Comparison of ENCODE assay signal across 17 cellular contexts in the genomic region with DNA sequence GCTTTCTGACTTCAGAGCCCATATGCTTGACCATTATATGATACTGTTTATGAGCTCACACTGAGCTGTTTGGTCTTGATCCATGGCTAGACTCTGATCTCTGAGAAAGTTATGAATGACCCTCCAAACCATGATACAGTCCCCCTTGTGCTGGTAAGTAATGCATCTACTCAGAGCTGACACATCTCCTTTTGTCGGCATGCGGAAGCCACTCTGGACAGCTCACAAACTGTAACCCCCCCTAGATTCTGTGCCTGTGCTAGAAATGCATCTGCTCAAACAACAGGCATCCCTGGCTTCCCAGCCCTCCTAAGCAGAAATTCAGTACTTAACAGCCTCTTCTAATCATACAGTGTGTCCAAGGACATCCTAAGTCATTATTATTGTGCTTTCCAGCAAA.
"Had no signal": no experiment of that assay in that cellular context is flagged by ENCODE, and none has a peak within 500 bp of the region (broad histone marks: within the 10 kb centered on the region; RNA-seq: fewer than 3 reads in every experiment).

No MANE protein-coding gene starts in this region.

- H3K36me3 Mint-ChIP-seq: naive thymus-derived CD4-positive, alpha-beta T cell; stimulated activated effector memory CD8-positive, alpha-beta T cell treated with anti-CD3 and anti-CD28 coated beads, Interleukin-12 subunit alpha, Interleukin-12 subunit beta, amount 100 ng/mL, for 72 hours had no signal

- H3K27ac Mint-ChIP-seq: naive thymus-derived CD4-positive, alpha-beta T cell; stimulated activated effector memory CD8-positive, alpha-beta T cell treated with anti-CD3 and anti-CD28 coated beads, Interleukin-12 subunit alpha, Interleukin-12 subunit beta, amount 100 ng/mL, for 72 hours had no signal

- H2AFZ ChIP-seq: hepatocyte had no signal

- H3K4me3 ChIP-seq: esophagus muscularis mucosa, hepatocyte, ovary, smooth muscle cell, tibial artery, upper lobe of right lung, vagina had no signal

- H3K9me3 Mint-ChIP-seq: neural crest cell; stimulated activated effector memory CD8-positive, alpha-beta T cell treated with anti-CD3 and anti-CD28 coated beads, Interleukin-12 subunit alpha, Interleukin-12 subunit beta, amount 100 ng/mL, for 72 hours had no signal

- H3K27me3 ChIP-seq: esophagus muscularis mucosa, hepatocyte, ovary, vagina had no signal

- H3K27ac ChIP-seq: esophagus muscularis mucosa, hepatocyte, ovary, tibial artery, upper lobe of right lung, vagina had no signal

- ATAC-seq: left colon; naive thymus-derived CD4-positive, alpha-beta T cell; right cardiac atrium; stimulated activated effector memory CD8-positive, alpha-beta T cell treated with anti-CD3 and anti-CD28 coated beads, Interleukin-12 subunit alpha, Interleukin-12 subunit beta, amount 100 ng/mL, for 72 hours; stimulated activated naive CD8-positive, alpha-beta T cell treated with anti-CD3 and anti-CD28 coated beads, Interleukin-15, Interleukin-2, amounts not matched to agents 100 U/mL and 50 U/mL, for 24 hours; upper lobe of right lung had no signal

- DNase-seq: effector memory CD4-positive, alpha-beta T cell; foreskin melanocyte; head of caudate nucleus; left colon; naive thymus-derived CD4-positive, alpha-beta T cell; ovary; right cardiac atrium; stimulated activated CD4-positive, alpha-beta T cell treated with anti-CD3 and anti-CD28 coated beads, Interleukin-2, amount 100 ng/mL, for 48 hours; stimulated activated naive CD8-positive, alpha-beta T cell treated with anti-CD3 and anti-CD28 coated beads, Interleukin-15, Interleukin-2, amounts not matched to agents 100 U/mL and 50 U/mL, for 24 hours; tibial artery; upper lobe of right lung had no signal

- H3K4me1 ChIP-seq: upper lobe of right lung, vagina had no signal

- H3K9me3 ChIP-seq: esophagus muscularis mucosa, ovary, tibial artery, upper lobe of right lung, vagina had no signal

- H3K4me2 ChIP-seq: hepatocyte, smooth muscle cell had no signal

- H3K4me3 Mint-ChIP-seq: naive thymus-derived CD4-positive, alpha-beta T cell; neural crest cell; stimulated activated effector memory CD8-positive, alpha-beta T cell treated with anti-CD3 and anti-CD28 coated beads, Interleukin-12 subunit alpha, Interleukin-12 subunit beta, amount 100 ng/mL, for 72 hours had no signal

- H3K36me3 ChIP-seq: esophagus muscularis mucosa, ovary, tibial artery, upper lobe of right lung, vagina had no signal
